Comparison of ENCODE assay signal across 8 cellular contexts in genomic region chr1:164644774-164645634, GRCh38.
DNase-seq lines count a peak whose midpoint lies in the region; ATAC-seq and TF ChIP-seq lines count a peak whose summit lies in the region.
"Had no signal": no experiment of that assay in that cellular context is flagged by ENCODE, and none has a peak within 500 bp of the region (broad histone marks: within the 10 kb centered on the region; RNA-seq: fewer than 3 reads in every experiment).

No MANE protein-coding gene starts in this region.

- 31% methylated on average over 6 of the region's 6 CpGs for WGBS in smooth muscle cell (ENCODE audit: low lambda C conversion rate)

- H3K36me3 ChIP-seq in smooth muscle cell (ENCODE audit: low read depth), result no peaks in the 10 kb centered on the region

- H3K9ac ChIP-seq in smooth muscle cell (ENCODE audit: low read depth), result no peak overlapping the region

- peak; percentile 34 for DNase-seq in HEK293T (ENCODE audit: extremely low spot score)
- DNase-seq in SK-MEL-5 (ENCODE audit: low read depth, low spot score), result peak; percentile 14
- DNase-seq in foreskin fibroblast, result peak; percentile 57 to 79
- no peak for DNase-seq in smooth muscle cell (lab: John Stamatoyannopoulos, UW; ENCODE audit: unreplicated experiment)
- no peak for DNase-seq in UCSD-AML1 (lab: John Stamatoyannopoulos, UW; ENCODE audit: unreplicated experiment)
- DNase-seq in DMS79 (lab: John Stamatoyannopoulos, UW), result no peak
- DNase-seq: T-helper 17 cell had no signal

- no peak overlapping the region for H2AFZ ChIP-seq in smooth muscle cell (ENCODE audit: low read depth)

- H3K4me3 ChIP-seq in foreskin fibroblast (ENCODE audit: low read depth in 1 of 2, low read length in 2 of 2) (no peak overlapping the region), smooth muscle cell (no peak overlapping the region)

- H3K4me1 ChIP-seq in smooth muscle cell (ENCODE audit: low read depth), result peaks cover 40% of the 10 kb centered on the region

- in situ Hi-C loops in SK-MEL-5 (cut with HindIII; ENCODE audit: low pct_unique_long_range_greater_than_20kb, low sequenced_read_pairs), result no loop called here

- peaks cover 22% of the 10 kb centered on the region for H3F3A ChIP-seq in smooth muscle cell (ENCODE audit: low read depth)

- no peaks in the 10 kb centered on the region for H3K9me3 ChIP-seq in smooth muscle cell (replicated peaks; ENCODE audit: low read depth)

- no peaks in the 10 kb centered on the region for H3K27me3 ChIP-seq in smooth muscle cell (ENCODE audit: low read depth)

- H3K27ac ChIP-seq in smooth muscle cell (ENCODE audit: low read depth), result peak overlapping the region; percentile 63

- CTCF ChIA-PET in HEK293T (lab: Yijun Ruan, JAX), result no interaction called here

- POLR2A ChIA-PET in HEK293T (lab: Yijun Ruan, JAX), result no interaction called here

- no peak for ATAC-seq in GM18861 (IDR thresholded peaks at IDR 0.05; ENCODE audit: unreplicated experiment)
- ATAC-seq: T-helper 17 cell had no signal

- peak overlapping the region; percentile 38 for H3K4me2 ChIP-seq in smooth muscle cell

- peaks cover 35% of the 10 kb centered on the region for H3K79me2 ChIP-seq in smooth muscle cell (ENCODE audit: low read depth)

- TF ChIP-seq CTCF in foreskin fibroblast (IDR thresholded peaks at IDR 0.05; ENCODE audit: low read depth, low read length), result no peak
- no peak for TF ChIP-seq CTCF in smooth muscle cell (IDR thresholded peaks at IDR 0.05; ENCODE audit: borderline replicate concordance, insufficient read depth, poor library complexity, severe bottlenecking)

- peaks cover 7% of the 10 kb centered on the region for H4K20me1 ChIP-seq in smooth muscle cell (ENCODE audit: low read depth)

TF ChIP-seq in HEK293T, 16 proteins besides CTCF, POLR2A, EP300 and RAD21:
- TF ChIP-seq BHLHE40 (IDR thresholded peaks at IDR 0.05; ENCODE audit: borderline replicate concordance) (no peak), ELF4 (IDR thresholded peaks at IDR 0.05) (no peak), SP1 (IDR thresholded peaks at IDR 0.05) (no peak), NFRKB (IDR thresholded peaks at IDR 0.05) (no peak), SUZ12 (IDR thresholded peaks at IDR 0.05) (no peak), HDGF (IDR thresholded peaks at IDR 0.05; ENCODE audit: borderline replicate concordance) (no peak), FOXK2 (IDR thresholded peaks at IDR 0.05) (no peak), LEF1 (IDR thresholded peaks at IDR 0.05; ENCODE audit: borderline replicate concordance) (no peak), FOXM1 (IDR thresholded peaks at IDR 0.05; ENCODE audit: borderline replicate concordance) (no peak)
TF ChIP-seq in HEK293T: peak in this region for 0.

Comparison
In these comparisons a context has a peak if more than half of its experiments do, and no peak if none do; other contexts are left out.
1. DNase-seq: peak in HEK293T (single experiment), SK-MEL-5 (single experiment) and foreskin fibroblast (2 of 2); none in smooth muscle cell (single experiment), UCSD-AML1 (single experiment) and DMS79 (single experiment).